ENCODE assay signal across 8 cellular contexts in genomic region chr19:40614595-40615411, GRCh38. TPM values are rescaled to one million over a fixed set of nuclear protein-coding genes. Genes with fewer than 3 reads are reported as not detected.
DNase-seq lines count a peak whose midpoint lies in the region; ATAC-seq lines count a peak whose summit lies in the region.

No MANE protein-coding gene starts in this region.

- no peaks in the 10 kb centered on the region for H3K27me3 ChIP-seq in effector memory CD4-positive, alpha-beta T cell (replicated peaks; ENCODE audit: control insufficient read depth, insufficient read depth, low read length, poor library complexity, severe bottlenecking)

- peaks cover 7% of the 10 kb centered on the region for H3K36me3 ChIP-seq in effector memory CD4-positive, alpha-beta T cell (ENCODE audit: control insufficient read depth, insufficient read depth, low read length)
- peaks cover 32% of the 10 kb centered on the region for H3K36me3 ChIP-seq in mesodermal cell (ENCODE audit: control insufficient read depth, insufficient read depth, low read length)

- ATAC-seq in GM21367 (IDR thresholded peaks at IDR 0.05; ENCODE audit: unreplicated experiment) (no peak), GM18907 (IDR thresholded peaks at IDR 0.05; ENCODE audit: unreplicated experiment) (no peak)

- H3K9me3 ChIP-seq in effector memory CD4-positive, alpha-beta T cell (ENCODE audit: control insufficient read depth, low read length), result no peaks in the 10 kb centered on the region
- no peaks in the 10 kb centered on the region for H3K9me3 ChIP-seq in mesodermal cell (ENCODE audit: control insufficient read depth, low read length)

- WGBS in mesodermal cell (ENCODE audit: insufficient coverage in 2 of 2), 2 experiments, result 8 to 9% methylated on average over 9 to 13 of the region's 29 CpGs

- peak; percentile 97 for DNase-seq in Daoy (ENCODE audit: low read depth)
- peak; percentile 83 for DNase-seq in NCI-H2171 treated with DMSO at 0.1 percent for 48 hours (lab: John Stamatoyannopoulos, UW)
- peak; percentile 100 for DNase-seq in activated CD4-positive, alpha-beta T cell treated with anti-CD3 and anti-CD28 coated beads, Interleukin-2, amount 50 U/mL, for 48 hours
- DNase-seq in effector memory CD4-positive, alpha-beta T cell, result peak; percentile 70 to 78 (median 74)
- peak; percentile 91 for DNase-seq in stimulated activated CD8-positive, alpha-beta memory T cell treated with anti-CD3 and anti-CD28 coated beads, Interleukin-4, amount 100 ng/mL, for 24 hours (ENCODE audit: low read depth)

- H3K4me1 ChIP-seq in effector memory CD4-positive, alpha-beta T cell (ENCODE audit: control insufficient read depth, insufficient read depth, low read length, poor library complexity, severe bottlenecking), result peaks cover 41% of the 10 kb centered on the region
- H3K4me1 ChIP-seq in mesodermal cell (ENCODE audit: control insufficient read depth, insufficient read depth, low read length, poor library complexity, severe bottlenecking), result peaks cover 4% of the 10 kb centered on the region

- peak overlapping the region; percentile 67 for H3K27ac ChIP-seq in effector memory CD4-positive, alpha-beta T cell (ENCODE audit: insufficient read depth, low read length, poor library complexity, severe bottlenecking)
- H3K27ac ChIP-seq in mesodermal cell (ENCODE audit: low read depth, low read length, severe bottlenecking), result peak overlapping the region; percentile 83

- H3K4me3 ChIP-seq in effector memory CD4-positive, alpha-beta T cell (ENCODE audit: insufficient read depth, low read depth, low read length, poor library complexity, severe bottlenecking), result peak overlapping the region; percentile 72
- peak overlapping the region; percentile 87 for H3K4me3 ChIP-seq in mesodermal cell (ENCODE audit: extremely low read depth, insufficient read depth, low read length, poor library complexity, severe bottlenecking)

RNA-seq across cellular contexts. Expression of gene LTBP4, which starts 13.6 kb away (rescaled TPM):
- total RNA-seq in Daoy (2014; rRNA removed; shearing (Covaris generic)), result 16.4 and 26.0 TPM in 2 replicates
- polyA plus RNA-seq in mesodermal cell (2013, experiment 1 of 2), result 141 TPM
- polyA plus RNA-seq in mesodermal cell (2013, experiment 2 of 2), result 112 TPM

RNA-seq across cellular contexts. Expression of gene SHKBP1, which starts 38.1 kb away (rescaled TPM):
- 40.6 and 134 TPM in 2 replicates for total RNA-seq in Daoy (2014; rRNA removed; shearing (Covaris generic))
- polyA plus RNA-seq in mesodermal cell (2013, experiment 1 of 2), result 92.0 TPM
- 81.3 TPM for polyA plus RNA-seq in mesodermal cell (2013, experiment 2 of 2)
